10 cellular contexts compared by ENCODE assay signal in genomic region chr3:194586839-194587238, GRCh38. TPM values are rescaled to one million over a fixed set of nuclear protein-coding genes. Genes with fewer than 3 reads are reported as not detected.
DNase-seq lines count a peak whose midpoint lies in the region; ATAC-seq and TF ChIP-seq lines count a peak whose summit lies in the region.
"Had no signal": no experiment of that assay in that cellular context is flagged by ENCODE, and none has a peak within 500 bp of the region (broad histone marks: within the 10 kb centered on the region; RNA-seq: fewer than 3 reads in every experiment).

No MANE protein-coding gene starts in this region.

- DNase-seq in AG04450 (ENCODE audit: low read depth, low spot score) (no peak), HK-2 (ENCODE audit: unreplicated experiment) (peak; percentile 42), cardiac fibroblast (ENCODE audit: low read depth in 2 of 2) (peak; percentile 76 to 92), lung (ENCODE audit: low spot score) (no peak), AML-193 (lab: John Stamatoyannopoulos, UW) (no peak), NCI-H1105 treated with DMSO at 0.1 percent for 48 hours (lab: John Stamatoyannopoulos, UW) (no peak), HuH-7 (ENCODE audit: low spot score) (no peak)
- DNase-seq: NCI-H1694, RPMI8226 had no signal

- H3K9me3 ChIP-seq in AG04450 (ENCODE audit: control insufficient read depth, insufficient read depth, low read length) (peaks cover 6% of the 10 kb centered on the region; the same call in 1 of the 2 replicates), lung (ENCODE audit: control insufficient read depth in 2 of 2, insufficient read depth in 1 of 2, low read length in 1 of 2) (no peaks in the 10 kb centered on the region)

- CTCF ChIA-PET in AG04450 (lab: Charles Lee): interaction anchor here (4.2 kb wide), 1 partner anchor 8 kb away, joined by 19 read pairs; no protein-coding TSS in a partner anchor

- H3K27me3 ChIP-seq in AG04450 (ENCODE audit: control insufficient read depth, insufficient read depth, low read length) (no peaks in the 10 kb centered on the region), lung (ENCODE audit: control insufficient read depth, insufficient read depth) (no peaks in the 10 kb centered on the region)

- POLR2A ChIA-PET in AG04450 (lab: Yijun Ruan, JAX): interaction anchor here (1.0 to 1.4 kb wide), 3 partner anchors 10 to 60 kb away, joined by 3 read pairs; no protein-coding TSS in a partner anchor

- 50 to 76% methylated on average over 2 of the region's 2 CpGs for WGBS in lung, 2 donors

- TF ChIP-seq CTCF in AG04450 (IDR thresholded peaks at IDR 0.05; ENCODE audit: low read depth, low read length) (no peak), cardiac fibroblast (IDR thresholded peaks at IDR 0.05; ENCODE audit: low read depth, low read length) (no peak), lung (IDR thresholded peaks at IDR 0.05; ENCODE audit: control extremely low read depth, extremely low read depth) (no peak)

- H3K27ac ChIP-seq in AG04450 (ENCODE audit: low read depth, low read length) (peak overlapping the region; percentile 86), lung (ENCODE audit: low read depth in 1 of 2, low read length in 1 of 2) (peak overlapping the region; percentile 20 to 64)

- H3K4me3 ChIP-seq in AG04450 (ENCODE audit: low read depth, low read length): no peak overlapping the region
- no peak overlapping the region for H3K4me3 ChIP-seq in cardiac fibroblast (replicated peaks in 1 of 2; ENCODE audit: low read depth in 2 of 2, low read length in 2 of 2)
- no peak overlapping the region for H3K4me3 ChIP-seq in lung

- peaks cover 0 to 3% of the 10 kb centered on the region in 2 donors for H3K36me3 ChIP-seq in lung (ENCODE audit: control insufficient read depth in 2 of 2, insufficient read depth in 2 of 2, low read length in 2 of 2)

- ATAC-seq in lung (ENCODE audit: insufficient read depth, low FRiP score): no peak
- ATAC-seq in HG03095 (IDR thresholded peaks at IDR 0.05; ENCODE audit: unreplicated experiment): no peak

- no peaks in the 10 kb centered on the region for H3K4me1 ChIP-seq in lung (ENCODE audit: control insufficient read depth in 2 of 2, insufficient read depth in 2 of 2, low read length in 2 of 2)

RNA-seq across cellular contexts. Expression of gene TMEM44, which starts 46.4 kb away (rescaled TPM):
- polyA plus RNA-seq in AG04450 (2011; rRNA removed) (14.0 and 16.8 TPM in 2 replicates), lung (10 to 100 TPM; 10.4 to 23.5 TPM)
- 15.5 and 17.5 TPM in 2 replicates for polyA minus RNA-seq in AG04450 (2011; rRNA and poly(A)+ RNA removed)
- 10 to 100 TPM; 16.6 to 17.7 TPM for total RNA-seq in lung

Comparison
In these comparisons a context has a peak if more than half of its experiments do, and no peak if none do; other contexts are left out.
1. DNase-seq: peak in HK-2 (single experiment) and cardiac fibroblast (2 of 2); none in AG04450 (single experiment), lung (single experiment), AML-193 (0 of 2), NCI-H1105 treated with DMSO at 0.1 percent for 48 hours (single experiment) and HuH-7 (single experiment).